ENCODE assay signal across 9 cellular contexts in the genomic region with DNA sequence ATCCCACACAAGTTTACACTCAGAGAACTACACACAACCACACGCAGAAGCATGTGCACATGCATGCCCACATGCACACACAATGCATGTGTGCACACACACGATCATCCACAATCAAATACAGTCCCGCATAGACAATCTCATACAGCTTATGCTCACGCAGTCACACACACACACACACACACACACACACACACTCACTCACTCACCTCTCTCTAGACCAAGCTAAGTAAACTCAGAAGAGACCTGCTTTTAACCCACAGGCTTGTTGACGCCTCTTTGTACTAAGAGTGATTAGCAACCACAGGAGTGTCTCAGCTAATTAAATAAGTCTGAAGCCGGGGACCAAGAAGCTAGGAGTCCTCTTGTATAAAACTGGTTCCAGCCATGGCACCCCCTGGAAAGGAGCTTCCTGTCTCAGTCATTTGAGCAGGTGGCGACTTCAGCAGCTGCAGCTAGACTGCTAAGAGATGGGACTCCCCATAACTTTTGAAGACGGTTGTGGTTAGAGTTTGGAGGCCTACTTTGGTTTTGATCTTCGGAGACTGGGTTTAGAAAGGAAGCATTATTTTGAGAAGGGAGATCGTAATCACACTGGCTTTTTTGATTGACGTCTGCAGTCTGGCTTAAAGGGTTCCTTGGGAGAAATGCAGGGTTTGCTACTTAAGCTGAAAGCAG.
DNase-seq lines count a peak whose midpoint lies in the region; ATAC-seq and TF ChIP-seq lines count a peak whose summit lies in the region.
"Had no signal": no experiment of that assay in that cellular context is flagged by ENCODE, and none has a peak within 500 bp of the region (broad histone marks: within the 10 kb centered on the region; RNA-seq: fewer than 3 reads in every experiment).

No MANE protein-coding gene starts in this region.

- DNase-seq in T-cell = peak; percentile 40 to 84 (median 70)
- DNase-seq in colonic mucosa = peak; percentile 57
- peak; percentile 25 to 31 for DNase-seq in stimulated activated CD8-positive, alpha-beta memory T cell treated with anti-CD3 and anti-CD28 coated beads, Interleukin-7, amount 100 ng/mL, for 4 hours (ENCODE audit: low read depth in 2 of 2)
- no peak for DNase-seq in osteoblast (ENCODE audit: insufficient read length, low spot score, missing footprints)
- DNase-seq in NCI-H1694 treated with DMSO at 0.1 percent for 48 hours (lab: John Stamatoyannopoulos, UW) = no peak
- DNase-seq: activated B cell treated with CpG ODN at 0.5 μM for 24 hours, pancreas had no signal

- H3K79me2 ChIP-seq in osteoblast (ENCODE audit: insufficient read depth, low read length) = no peaks in the 10 kb centered on the region

- H3K36me3 ChIP-seq in colonic mucosa (no peaks in the 10 kb centered on the region), osteoblast (ENCODE audit: insufficient read depth, low read length) (no peaks in the 10 kb centered on the region)
- H3K36me3 ChIP-seq: pancreas had no signal

- peak overlapping the region in 1 of 2 donors; percentile 44 for H3K9ac ChIP-seq in colonic mucosa (ENCODE audit: low read depth in 2 of 2, low read length in 2 of 2)

- ATAC-seq in GM19324 (IDR thresholded peaks at IDR 0.05; ENCODE audit: low FRiP score, unreplicated experiment) = peak; percentile 57
- peak; percentile 37 for ATAC-seq in HG03060 (IDR thresholded peaks at IDR 0.05; ENCODE audit: low read depth, unreplicated experiment)
- peak; percentile 91 to 92 (median 92) for ATAC-seq in T-cell (replicated peaks in 1 of 4)

- no peak for TF ChIP-seq CTCF in colonic mucosa (IDR thresholded peaks at IDR 0.05)
- no peak for TF ChIP-seq CTCF in osteoblast (IDR thresholded peaks at IDR 0.05; ENCODE audit: extremely low read depth, low read depth, low read length)

- CTCF ChIA-PET in T-cell (lab: Charles Lee) = interaction anchor here (0.6 to 0.8 kb wide), 3 partner anchors 37 to 209 kb away, joined by 3 read pairs; no protein-coding TSS in a partner anchor

- no peak overlapping the region for H3K4me3 ChIP-seq in colonic mucosa
- no peak overlapping the region for H3K4me3 ChIP-seq in osteoblast (ENCODE audit: insufficient read depth, low read length)
- H3K4me3 ChIP-seq: pancreas had no signal

- H3K4me1 Mint-ChIP-seq in T-cell = peaks cover 32 to 62% (median 50%) of the 10 kb centered on the region in 3 donors

- peak overlapping the region; percentile 36 to 86 for H3K27ac Mint-ChIP-seq in T-cell
- H3K27ac Mint-ChIP-seq: activated B cell treated with CpG ODN at 0.5 μM for 24 hours had no signal

- H3K27me3 ChIP-seq in colonic mucosa (no peaks in the 10 kb centered on the region), osteoblast (ENCODE audit: insufficient read depth, low read length) (no peaks in the 10 kb centered on the region)
- H3K27me3 ChIP-seq: pancreas had no signal

- peaks cover 12% of the 10 kb centered on the region for H3K4me1 ChIP-seq in colonic mucosa
- peaks cover 22% of the 10 kb centered on the region for H3K4me1 ChIP-seq in osteoblast (ENCODE audit: insufficient read depth, low read length)

- no peak overlapping the region for H3K4me2 ChIP-seq in osteoblast (ENCODE audit: insufficient read depth, low read length)

- H4K20me1 ChIP-seq in osteoblast (ENCODE audit: insufficient read depth, low read length) = no peaks in the 10 kb centered on the region

- H3K4me3 Mint-ChIP-seq in T-cell = peak overlapping the region; percentile 11 to 67 (median 39)
- H3K4me3 Mint-ChIP-seq: activated B cell treated with CpG ODN at 0.5 μM for 24 hours had no signal

- H3K27ac ChIP-seq in colonic mucosa (peak overlapping the region; percentile 94), osteoblast (ENCODE audit: low read depth, low read length) (no peak overlapping the region)
- H3K27ac ChIP-seq: pancreas had no signal

- H3K27me3 Mint-ChIP-seq in T-cell = peaks cover 4 to 5% of the 10 kb centered on the region in 2 donors
- H3K27me3 Mint-ChIP-seq: activated B cell treated with CpG ODN at 0.5 μM for 24 hours had no signal

- H3K9me3 ChIP-seq in colonic mucosa (no peaks in the 10 kb centered on the region), osteoblast (ENCODE audit: low read depth, low read length) (no peaks in the 10 kb centered on the region)
- H3K9me3 ChIP-seq: pancreas had no signal

- no peaks in the 10 kb centered on the region for H3K36me3 Mint-ChIP-seq in T-cell

- no peak overlapping the region for H2AFZ ChIP-seq in osteoblast (ENCODE audit: low read length)

- POLR2A ChIA-PET in T-cell (lab: Charles Lee) = interaction anchor here (0.5 to 0.7 kb wide), 2 partner anchors 32 to 52 kb away, joined by 3 read pairs; no protein-coding TSS in a partner anchor

- H3K9me3 Mint-ChIP-seq in T-cell = peaks cover 0 to 4% (median 0%) of the 10 kb centered on the region in 3 donors
- H3K9me3 Mint-ChIP-seq: activated B cell treated with CpG ODN at 0.5 μM for 24 hours had no signal

- intact Hi-C loops in colonic mucosa (cut with DNase I) = no loop called here

Comparison
In these comparisons a context has a peak if more than half of its experiments do, and no peak if none do; other contexts are left out.
1. ATAC-seq: peak in every context shown above with its lines; median percentile 92 in T-cell; 57 in GM19324; 37 in HG03060.
2. DNase-seq: peak in T-cell (34 of 34), colonic mucosa (single experiment) and stimulated activated CD8-positive, alpha-beta memory T cell treated with anti-CD3 and anti-CD28 coated beads, Interleukin-7, amount 100 ng/mL, for 4 hours (2 of 2); none in osteoblast (single experiment) and NCI-H1694 treated with DMSO at 0.1 percent for 48 hours (single experiment).